In genomic region chr19:9671654-9672053, GRCh38 we compare ENCODE assay signal across 1 cellular context.
TF ChIP-seq lines count a peak whose summit lies in the region.

No MANE protein-coding gene starts in this region.

TF ChIP-seq in HepG2, 621 proteins besides CTCF, POLR2A, EP300 and RAD21:
- TF ChIP-seq ZFP90 (CRISPR knock-in tag; IDR thresholded peaks at IDR 0.05; ENCODE audit: borderline replicate concordance) = no peak
- TF ChIP-seq HDAC2 (CRISPR knock-in tag; IDR thresholded peaks at IDR 0.05) = no peak
- no peak for TF ChIP-seq ZNF512 (CRISPR knock-in tag; IDR thresholded peaks at IDR 0.05)
- TF ChIP-seq ZNF770 (CRISPR knock-in tag; IDR thresholded peaks at IDR 0.05) = no peak
- TF ChIP-seq NCOA5 (CRISPR knock-in tag; IDR thresholded peaks at IDR 0.05) = no peak
- TF ChIP-seq ZNF720 (CRISPR knock-in tag; IDR thresholded peaks at IDR 0.05) = no peak
- no peak for TF ChIP-seq ZBTB33 (CRISPR knock-in tag; IDR thresholded peaks at IDR 0.05)
- no peak for TF ChIP-seq YEATS4 (CRISPR knock-in tag; IDR thresholded peaks at IDR 0.05; ENCODE audit: borderline replicate concordance)
- no peak for TF ChIP-seq HNRNPL (IDR thresholded peaks at IDR 0.05; ENCODE audit: low read depth, low read length)
- no peak for TF ChIP-seq ZBTB3 (CRISPR knock-in tag; IDR thresholded peaks at IDR 0.05; ENCODE audit: borderline replicate concordance, low read depth)
- TF ChIP-seq AFF4 (CRISPR knock-in tag; IDR thresholded peaks at IDR 0.05) = no peak
- TF ChIP-seq NPAS2 (CRISPR knock-in tag; IDR thresholded peaks at IDR 0.05; ENCODE audit: borderline replicate concordance) = no peak
- TF ChIP-seq ZNF431 (CRISPR knock-in tag; IDR thresholded peaks at IDR 0.05; ENCODE audit: borderline replicate concordance, low read depth) = no peak
TF ChIP-seq in HepG2: peak in this region for 0.
